Comparison of ENCODE assay signal across 10 cellular contexts in the genomic region with DNA sequence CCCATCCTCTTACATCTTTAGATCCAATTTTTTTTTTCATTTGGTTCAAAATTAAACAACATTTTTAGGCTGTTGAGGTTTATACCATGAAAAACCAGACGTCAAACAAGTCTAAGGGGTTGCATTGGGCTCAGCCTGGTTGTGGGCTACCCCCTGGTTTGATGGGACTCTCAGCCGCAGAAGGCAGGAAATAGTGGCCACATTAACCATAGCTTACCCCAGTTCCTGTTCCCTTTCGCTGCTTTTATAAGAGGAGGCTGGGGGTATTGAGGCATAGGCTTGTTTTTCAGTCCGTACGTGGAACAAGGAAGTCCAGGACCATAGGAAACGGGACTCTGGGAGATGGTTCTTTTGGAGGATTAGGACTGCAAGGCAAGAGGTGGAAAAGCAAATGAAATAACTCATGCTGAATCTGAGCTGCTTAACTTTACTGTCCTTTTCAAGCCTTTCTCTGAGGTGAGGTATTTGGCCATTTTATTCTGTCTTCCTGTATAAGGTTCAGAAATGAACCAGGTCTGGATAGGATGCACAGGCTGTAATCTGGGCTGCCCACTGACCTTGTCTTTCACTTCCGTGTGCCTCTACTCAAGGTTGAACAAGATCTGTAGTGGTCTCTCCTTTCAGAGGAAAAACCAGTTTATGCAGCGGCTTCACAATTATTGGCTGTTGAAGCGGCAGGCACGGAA. TPM values are rescaled to one million over a fixed set of nuclear protein-coding genes. Genes with fewer than 3 reads are reported as not detected.
DNase-seq lines count a peak whose midpoint lies in the region; ATAC-seq and TF ChIP-seq lines count a peak whose summit lies in the region.
"Had no signal": no experiment of that assay in that cellular context is flagged by ENCODE, and none has a peak within 500 bp of the region (broad histone marks: within the 10 kb centered on the region; RNA-seq: fewer than 3 reads in every experiment).

No MANE protein-coding gene starts in this region.

- H3K27me3 Mint-ChIP-seq in T-helper 2 cell treated with Interferon-gamma antibody and Interleukin-4, amounts not matched to agents 5 μg/mL and 100 μg/mL, for 36 hours (ENCODE audit: low read depth): no peaks in the 10 kb centered on the region
- H3K27me3 Mint-ChIP-seq in activated naive CD8-positive, alpha-beta T cell treated with anti-CD3 and anti-CD28 coated beads, Interleukin-2, amount 50 U/mL, for 24 hours: no peaks in the 10 kb centered on the region
- no peaks in the 10 kb centered on the region for H3K27me3 Mint-ChIP-seq in stimulated activated naive CD8-positive, alpha-beta T cell treated with anti-CD3 and anti-CD28 coated beads, Interleukin-15, Interleukin-2, amounts not matched to agents 100 ng/mL and 50 ng/mL, for 24 hours

- intact Hi-C loops in heart right ventricle (cut with DNase I): no loop called here

- ATAC-seq in activated naive CD8-positive, alpha-beta T cell treated with anti-CD3 and anti-CD28 coated beads, Interleukin-2, amount 50 U/mL, for 24 hours: peak; percentile 67
- ATAC-seq in heart right ventricle: no peak

- no peak for TF ChIP-seq CTCF in heart right ventricle (IDR thresholded peaks at IDR 0.05)

- peak overlapping the region; percentile 31 for H3K27ac Mint-ChIP-seq in T-helper 2 cell treated with Interferon-gamma antibody and Interleukin-4, amounts not matched to agents 5 μg/mL and 100 μg/mL, for 36 hours
- no peak overlapping the region for H3K27ac Mint-ChIP-seq in activated naive CD8-positive, alpha-beta T cell treated with anti-CD3 and anti-CD28 coated beads, Interleukin-2, amount 50 U/mL, for 24 hours
- H3K27ac Mint-ChIP-seq in stimulated activated naive CD8-positive, alpha-beta T cell treated with anti-CD3 and anti-CD28 coated beads, Interleukin-15, Interleukin-2, amounts not matched to agents 100 ng/mL and 50 ng/mL, for 24 hours: peak overlapping the region; percentile 46

- 89 to 90% methylated on average over 10 of the region's 10 CpGs for WGBS in heart right ventricle, 2 donors

- H3K36me3 Mint-ChIP-seq in T-helper 2 cell treated with Interferon-gamma antibody and Interleukin-4, amounts not matched to agents 5 μg/mL and 100 μg/mL, for 36 hours (ENCODE audit: low read depth): peaks cover 79% of the 10 kb centered on the region
- peaks cover 52% of the 10 kb centered on the region for H3K36me3 Mint-ChIP-seq in activated naive CD8-positive, alpha-beta T cell treated with anti-CD3 and anti-CD28 coated beads, Interleukin-2, amount 50 U/mL, for 24 hours (ENCODE audit: low read depth)
- peaks cover 94% of the 10 kb centered on the region for H3K36me3 Mint-ChIP-seq in stimulated activated naive CD8-positive, alpha-beta T cell treated with anti-CD3 and anti-CD28 coated beads, Interleukin-15, Interleukin-2, amounts not matched to agents 100 ng/mL and 50 ng/mL, for 24 hours (ENCODE audit: low read depth)

- H3K9me3 ChIP-seq in heart right ventricle: no peaks in the 10 kb centered on the region

- peak; percentile 22 for DNase-seq in activated T-cell treated with anti-CD3 and anti-CD28 coated beads for 1 hour (ENCODE audit: low read depth)
- no peak for DNase-seq in activated T-cell treated with anti-CD3 and anti-CD28 coated beads for 4 hours
- DNase-seq in T-helper 2 cell treated with Interferon-gamma antibody and Interleukin-4, amounts not matched to agents 5 μg/mL and 100 μg/mL, for 36 hours (ENCODE audit: low spot score): peak; percentile 36
- peak; percentile 37 for DNase-seq in activated naive CD8-positive, alpha-beta T cell treated with anti-CD3 and anti-CD28 coated beads, Interleukin-2, amount 50 U/mL, for 24 hours
- DNase-seq in heart right ventricle: no peak
- DNase-seq in islet precursor cell: no peak
- no peak for DNase-seq in NCI-H748 treated with DMSO at 0.1 percent for 48 hours (lab: John Stamatoyannopoulos, UW)
- DNase-seq: HCEC 1CT, NCI-H774 had no signal

- peaks cover 6% of the 10 kb centered on the region for H3K9me3 Mint-ChIP-seq in T-helper 2 cell treated with Interferon-gamma antibody and Interleukin-4, amounts not matched to agents 5 μg/mL and 100 μg/mL, for 36 hours
- H3K9me3 Mint-ChIP-seq in activated naive CD8-positive, alpha-beta T cell treated with anti-CD3 and anti-CD28 coated beads, Interleukin-2, amount 50 U/mL, for 24 hours: no peaks in the 10 kb centered on the region
- H3K9me3 Mint-ChIP-seq in stimulated activated naive CD8-positive, alpha-beta T cell treated with anti-CD3 and anti-CD28 coated beads, Interleukin-15, Interleukin-2, amounts not matched to agents 100 ng/mL and 50 ng/mL, for 24 hours: no peaks in the 10 kb centered on the region

- H3K27me3 ChIP-seq in heart right ventricle: no peaks in the 10 kb centered on the region

- no peak overlapping the region for H3K4me3 ChIP-seq in heart right ventricle

- peak overlapping the region; percentile 50 for H3K4me3 Mint-ChIP-seq in T-helper 2 cell treated with Interferon-gamma antibody and Interleukin-4, amounts not matched to agents 5 μg/mL and 100 μg/mL, for 36 hours
- H3K4me3 Mint-ChIP-seq in activated naive CD8-positive, alpha-beta T cell treated with anti-CD3 and anti-CD28 coated beads, Interleukin-2, amount 50 U/mL, for 24 hours: peak overlapping the region; percentile 30
- peak overlapping the region; percentile 19 for H3K4me3 Mint-ChIP-seq in stimulated activated naive CD8-positive, alpha-beta T cell treated with anti-CD3 and anti-CD28 coated beads, Interleukin-15, Interleukin-2, amounts not matched to agents 100 ng/mL and 50 ng/mL, for 24 hours

- H3K4me1 ChIP-seq in heart right ventricle: peaks cover 0 to 44% (median 3%) of the 10 kb centered on the region in 9 donors

- peaks cover 53% of the 10 kb centered on the region for H3K4me1 Mint-ChIP-seq in T-helper 2 cell treated with Interferon-gamma antibody and Interleukin-4, amounts not matched to agents 5 μg/mL and 100 μg/mL, for 36 hours (ENCODE audit: low read depth)
- H3K4me1 Mint-ChIP-seq in activated naive CD8-positive, alpha-beta T cell treated with anti-CD3 and anti-CD28 coated beads, Interleukin-2, amount 50 U/mL, for 24 hours: peaks cover 47% of the 10 kb centered on the region
- H3K4me1 Mint-ChIP-seq in stimulated activated naive CD8-positive, alpha-beta T cell treated with anti-CD3 and anti-CD28 coated beads, Interleukin-15, Interleukin-2, amounts not matched to agents 100 ng/mL and 50 ng/mL, for 24 hours (ENCODE audit: low read depth): peaks cover 51% of the 10 kb centered on the region

- H3K27ac ChIP-seq in heart right ventricle: no peak overlapping the region

- H3K36me3 ChIP-seq in heart right ventricle: peaks cover 0 to 94% (median 44%) of the 10 kb centered on the region in 9 donors

RNA-seq across cellular contexts. Expression of a gene that starts 7.7 kb away (rescaled TPM):
- 10 to 100 TPM; 14.1 to 20.5 (median 16.2) TPM for total RNA-seq in heart right ventricle
- 1 to 10 TPM; 6.3 to 8.5 TPM for polyA plus RNA-seq in heart right ventricle

Comparison
In these comparisons a context has a peak if more than half of its experiments do, and no peak if none do; other contexts are left out.
1. DNase-seq: peak in activated T-cell treated with anti-CD3 and anti-CD28 coated beads for 1 hour (single experiment), T-helper 2 cell treated with Interferon-gamma antibody and Interleukin-4, amounts not matched to agents 5 μg/mL and 100 μg/mL, for 36 hours (single experiment) and activated naive CD8-positive, alpha-beta T cell treated with anti-CD3 and anti-CD28 coated beads, Interleukin-2, amount 50 U/mL, for 24 hours (single experiment); none in activated T-cell treated with anti-CD3 and anti-CD28 coated beads for 4 hours (single experiment), heart right ventricle (0 of 2), islet precursor cell (single experiment) and NCI-H748 treated with DMSO at 0.1 percent for 48 hours (single experiment).
2. Peak in every context shown above with its lines, with median percentiles within 50 percentile points of each other: H3K4me3 Mint-ChIP-seq.